ENCODE assay signal across 5 cellular contexts in the genomic region with DNA sequence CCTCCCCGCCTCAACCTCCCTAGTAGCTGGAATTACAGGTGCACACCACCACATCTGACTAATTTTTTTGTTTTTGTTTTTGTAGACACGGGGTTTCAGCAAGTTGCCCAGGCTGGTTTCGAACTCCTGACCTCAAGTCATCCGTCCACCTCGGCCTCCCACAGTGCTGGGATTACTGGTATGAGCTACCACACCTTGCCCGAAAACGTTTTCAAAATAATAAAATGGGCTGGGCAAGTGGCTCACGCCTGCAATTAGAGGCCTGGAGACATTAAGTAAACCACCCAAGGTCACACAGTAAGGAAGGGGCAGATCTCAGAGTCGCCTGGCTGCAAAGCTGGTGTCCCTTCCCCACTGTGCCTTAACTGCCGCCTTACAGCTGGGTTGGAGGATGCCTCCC. TPM values are rescaled to one million over a fixed set of nuclear protein-coding genes. Genes with fewer than 3 reads are reported as not detected.
"Had no signal": no experiment of that assay in that cellular context is flagged by ENCODE, and none has a peak within 500 bp of the region (broad histone marks: within the 10 kb centered on the region; RNA-seq: fewer than 3 reads in every experiment).

No MANE protein-coding gene starts in this region.

RNA-seq across cellular contexts. Expression of a gene that starts 23.2 kb away (rescaled TPM):
- total RNA-seq: activated CD4-positive, alpha-beta memory T cell treated with anti-CD3 and anti-CD28 coated beads, Interleukin-2, amount 10 ng/mL, durations not matched to agents 7 days and 5 days; activated CD8-positive, alpha-beta memory T cell treated with anti-CD3 and anti-CD28 coated beads, Interleukin-2, amount 10 ng/mL, durations not matched to agents 7 days and 5 days; cardiac muscle cell; MCF 10A; T-helper 2 cell treated with Interferon-gamma antibody and Interleukin-4, amounts not matched to agents 100 ng/mL and 5 ng/mL, for 36 hours had no signal
- polyA plus RNA-seq: cardiac muscle cell had no signal
